1 cellular context compared by ENCODE assay signal in genomic region chr17:27293898-27294688, GRCh38.
A peak's percentile ranks its signal among the peaks of the same experiment; 100 is the strongest.
TF ChIP-seq lines count a peak whose summit lies in the region.

WSB1 (plus strand) TSS chr17:27294114; CDS start chr17:27294396, 282 bp downstream.

TF ChIP-seq in HepG2, 621 proteins besides CTCF, POLR2A, EP300 and RAD21 (continued from another document and continues in another):
- TF ChIP-seq KIAA2018 (CRISPR knock-in tag; IDR thresholded peaks at IDR 0.05; ENCODE audit: borderline replicate concordance) (no peak), ISX (CRISPR knock-in tag; conservative IDR thresholded peaks at IDR 0.05) (no peak), HMG20A (CRISPR knock-in tag; IDR thresholded peaks at IDR 0.05; ENCODE audit: borderline replicate concordance) (peak; percentile 38; the same call in 1 of the 2 replicates), MEIS1 (CRISPR knock-in tag; IDR thresholded peaks at IDR 0.05; ENCODE audit: borderline replicate concordance) (peak; percentile 89; the same call in 1 of the 2 replicates), ETV6 (CRISPR knock-in tag; conservative IDR thresholded peaks at IDR 0.05) (no peak; the same call in 1 of the 2 replicates), ZNF503 (CRISPR knock-in tag; IDR thresholded peaks at IDR 0.05) (no peak), SP2 (CRISPR knock-in tag; IDR thresholded peaks at IDR 0.05) (0 out of 2 replicates have a peak, but pooled peaks have one; percentile 19), TBL1XR1 (IDR thresholded peaks at IDR 0.05; ENCODE audit: borderline replicate concordance, low read length, partially characterized antibody) (peak; percentile 70), ZMYM3 (CRISPR knock-in tag; IDR thresholded peaks at IDR 0.05) (peak; percentile 13; the same call in 1 of the 2 replicates), ZBTB42 (CRISPR knock-in tag; IDR thresholded peaks at IDR 0.05) (no peak; the same call in none of the 2 replicates), ATAD3A (CRISPR knock-in tag; IDR thresholded peaks at IDR 0.05) (no peak), ZNF383 (CRISPR knock-in tag; IDR thresholded peaks at IDR 0.05; ENCODE audit: borderline replicate concordance) (no peak), SETDB1 (CRISPR knock-in tag; IDR thresholded peaks at IDR 0.05; ENCODE audit: borderline replicate concordance) (no peak), HMGXB3 (CRISPR knock-in tag; IDR thresholded peaks at IDR 0.05; ENCODE audit: borderline replicate concordance) (peak; percentile 86), SP5 (CRISPR knock-in tag; IDR thresholded peaks at IDR 0.05; ENCODE audit: borderline replicate concordance, low read depth) (peak; percentile 65; the same call in 1 of the 2 replicates), ZNF224 (CRISPR knock-in tag; IDR thresholded peaks at IDR 0.05) (no peak), NR2F2 (IDR thresholded peaks at IDR 0.05; ENCODE audit: borderline replicate concordance, low read depth) (no peak), ZNF766 (CRISPR knock-in tag; IDR thresholded peaks at IDR 0.05; ENCODE audit: borderline replicate concordance) (peak; percentile 61), TARDBP (CRISPR knock-in tag; IDR thresholded peaks at IDR 0.05) (peak; percentile 76; the same call in 1 of the 2 replicates), ZBTB20 (CRISPR knock-in tag; IDR thresholded peaks at IDR 0.05; ENCODE audit: borderline replicate concordance, low read depth) (peak; percentile 32; the same call in 1 of the 2 replicates), ZNF570 (CRISPR knock-in tag; IDR thresholded peaks at IDR 0.05; ENCODE audit: borderline replicate concordance) (no peak), JDP2 (CRISPR knock-in tag; IDR thresholded peaks at IDR 0.05; ENCODE audit: borderline replicate concordance) (no peak), ZNF343 (CRISPR knock-in tag; IDR thresholded peaks at IDR 0.05) (peak; percentile 65), POLR2AphosphoS5 (IDR thresholded peaks at IDR 0.05; ENCODE audit: low read depth, low read length) (peak; percentile 100), IRF1 (CRISPR knock-in tag; IDR thresholded peaks at IDR 0.05; ENCODE audit: low read depth) (0 out of 2 replicates have a peak, but pooled peaks have one; percentile 26), ETV5 (CRISPR knock-in tag; IDR thresholded peaks at IDR 0.05; ENCODE audit: borderline replicate concordance) (peak; percentile 70)
- TF ChIP-seq, protein P1, sequence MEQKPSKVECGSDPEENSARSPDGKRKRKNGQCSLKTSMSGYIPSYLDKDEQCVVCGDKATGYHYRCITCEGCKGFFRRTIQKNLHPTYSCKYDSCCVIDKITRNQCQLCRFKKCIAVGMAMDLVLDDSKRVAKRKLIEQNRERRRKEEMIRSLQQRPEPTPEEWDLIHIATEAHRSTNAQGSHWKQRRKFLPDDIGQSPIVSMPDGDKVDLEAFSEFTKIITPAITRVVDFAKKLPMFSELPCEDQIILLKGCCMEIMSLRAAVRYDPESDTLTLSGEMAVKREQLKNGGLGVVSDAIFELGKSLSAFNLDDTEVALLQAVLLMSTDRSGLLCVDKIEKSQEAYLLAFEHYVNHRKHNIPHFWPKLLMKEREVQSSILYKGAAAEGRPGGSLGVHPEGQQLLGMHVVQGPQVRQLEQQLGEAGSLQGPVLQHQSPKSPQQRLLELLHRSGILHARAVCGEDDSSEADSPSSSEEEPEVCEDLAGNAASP (CRISPR knock-in tag; IDR thresholded peaks at IDR 0.05; ENCODE audit: borderline replicate concordance), result 0 out of 2 replicates have a peak, but pooled peaks have one; percentile 51
- TF ChIP-seq, protein P2, sequence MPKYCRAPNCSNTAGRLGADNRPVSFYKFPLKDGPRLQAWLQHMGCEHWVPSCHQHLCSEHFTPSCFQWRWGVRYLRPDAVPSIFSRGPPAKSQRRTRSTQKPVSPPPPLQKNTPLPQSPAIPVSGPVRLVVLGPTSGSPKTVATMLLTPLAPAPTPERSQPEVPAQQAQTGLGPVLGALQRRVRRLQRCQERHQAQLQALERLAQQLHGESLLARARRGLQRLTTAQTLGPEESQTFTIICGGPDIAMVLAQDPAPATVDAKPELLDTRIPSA (CRISPR knock-in tag; IDR thresholded peaks at IDR 0.05; ENCODE audit: borderline replicate concordance), result no peak
- TF ChIP-seq, protein P3, sequence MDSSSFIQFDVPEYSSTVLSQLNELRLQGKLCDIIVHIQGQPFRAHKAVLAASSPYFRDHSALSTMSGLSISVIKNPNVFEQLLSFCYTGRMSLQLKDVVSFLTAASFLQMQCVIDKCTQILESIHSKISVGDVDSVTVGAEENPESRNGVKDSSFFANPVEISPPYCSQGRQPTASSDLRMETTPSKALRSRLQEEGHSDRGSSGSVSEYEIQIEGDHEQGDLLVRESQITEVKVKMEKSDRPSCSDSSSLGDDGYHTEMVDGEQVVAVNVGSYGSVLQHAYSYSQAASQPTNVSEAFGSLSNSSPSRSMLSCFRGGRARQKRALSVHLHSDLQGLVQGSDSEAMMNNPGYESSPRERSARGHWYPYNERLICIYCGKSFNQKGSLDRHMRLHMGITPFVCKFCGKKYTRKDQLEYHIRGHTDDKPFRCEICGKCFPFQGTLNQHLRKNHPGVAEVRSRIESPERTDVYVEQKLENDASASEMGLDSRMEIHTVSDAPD (CRISPR knock-in tag; IDR thresholded peaks at IDR 0.05), result no peak
- TF ChIP-seq, protein P4, sequence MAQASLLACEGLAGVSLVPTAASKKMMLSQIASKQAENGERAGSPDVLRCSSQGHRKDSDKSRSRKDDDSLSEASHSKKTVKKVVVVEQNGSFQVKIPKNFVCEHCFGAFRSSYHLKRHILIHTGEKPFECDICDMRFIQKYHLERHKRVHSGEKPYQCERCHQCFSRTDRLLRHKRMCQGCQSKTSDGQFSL (CRISPR knock-in tag; IDR thresholded peaks at IDR 0.05), result 0 out of 2 replicates have a peak, but pooled peaks have one; percentile 14
